Comparison of ENCODE assay signal across 1 cellular context in the genomic region with DNA sequence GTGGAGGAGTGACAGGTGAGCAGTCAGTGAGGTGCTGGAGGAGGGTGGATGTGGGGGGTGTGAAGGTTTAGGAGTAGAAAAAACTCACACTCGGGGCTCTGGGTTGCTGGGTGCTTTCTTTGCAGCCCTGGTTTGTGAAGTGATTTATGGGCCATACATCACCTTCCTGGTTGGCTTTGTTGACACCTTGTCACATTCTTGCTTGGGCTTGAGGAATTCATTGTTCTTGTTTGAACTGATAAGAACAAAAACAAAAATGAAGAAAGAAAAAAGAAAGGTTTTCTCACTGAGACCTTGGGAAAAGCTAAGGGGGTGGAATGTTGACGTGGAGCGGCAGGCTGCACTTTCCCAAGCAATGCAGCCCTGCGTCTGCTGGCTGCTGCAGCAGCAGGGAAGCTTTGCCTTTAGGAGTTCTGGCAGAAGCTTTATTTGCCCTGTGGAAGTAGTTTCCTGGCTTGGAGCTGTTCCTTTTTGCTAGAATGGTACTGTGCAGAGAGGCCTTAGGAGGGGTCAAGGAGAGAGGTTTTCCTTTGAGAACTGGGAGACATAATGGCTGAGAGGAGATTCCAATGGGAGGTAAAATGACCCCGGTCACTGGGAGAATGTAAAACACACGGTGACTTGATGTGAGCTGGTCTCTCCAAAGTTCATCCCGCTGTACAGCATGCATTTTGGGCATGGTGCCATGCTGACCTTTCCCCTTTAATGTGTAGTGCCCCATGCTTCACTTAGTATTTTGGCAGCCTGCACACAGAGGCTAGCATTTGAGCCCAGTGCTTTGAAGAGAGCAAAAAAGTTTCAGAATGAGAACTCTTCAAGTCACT.
TF ChIP-seq lines count a peak whose summit lies in the region.

No MANE protein-coding gene starts in this region.

TF ChIP-seq in GM23338, 12 proteins besides CTCF, POLR2A, EP300 and RAD21:
- TF ChIP-seq CREB1 (CRISPR knock-in tag; IDR thresholded peaks at IDR 0.05; ENCODE audit: low read depth) (no peak), POLR2AphosphoS5 (IDR thresholded peaks at IDR 0.05; ENCODE audit: low read depth) (no peak), JUNB (IDR thresholded peaks at IDR 0.05; ENCODE audit: unreplicated experiment) (no peak), NANOG (IDR thresholded peaks at IDR 0.05; ENCODE audit: borderline replicate concordance) (no peak), EZH2 (IDR thresholded peaks at IDR 0.05; ENCODE audit: low read depth, unreplicated experiment) (no peak), EZH2phosphoT487 (IDR thresholded peaks at IDR 0.05; ENCODE audit: unreplicated experiment) (no peak), STAT1 (IDR thresholded peaks at IDR 0.05; ENCODE audit: unreplicated experiment) (no peak), ZNF114 (CRISPR knock-in tag; IDR thresholded peaks at IDR 0.05) (no peak), ZNF331 (CRISPR knock-in tag; IDR thresholded peaks at IDR 0.05; ENCODE audit: low read depth) (no peak)
- TF ChIP-seq, protein P1, sequence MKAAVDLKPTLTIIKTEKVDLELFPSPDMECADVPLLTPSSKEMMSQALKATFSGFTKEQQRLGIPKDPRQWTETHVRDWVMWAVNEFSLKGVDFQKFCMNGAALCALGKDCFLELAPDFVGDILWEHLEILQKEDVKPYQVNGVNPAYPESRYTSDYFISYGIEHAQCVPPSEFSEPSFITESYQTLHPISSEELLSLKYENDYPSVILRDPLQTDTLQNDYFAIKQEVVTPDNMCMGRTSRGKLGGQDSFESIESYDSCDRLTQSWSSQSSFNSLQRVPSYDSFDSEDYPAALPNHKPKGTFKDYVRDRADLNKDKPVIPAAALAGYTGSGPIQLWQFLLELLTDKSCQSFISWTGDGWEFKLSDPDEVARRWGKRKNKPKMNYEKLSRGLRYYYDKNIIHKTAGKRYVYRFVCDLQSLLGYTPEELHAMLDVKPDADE (IDR thresholded peaks at IDR 0.05): no peak
- TF ChIP-seq, protein P2, sequence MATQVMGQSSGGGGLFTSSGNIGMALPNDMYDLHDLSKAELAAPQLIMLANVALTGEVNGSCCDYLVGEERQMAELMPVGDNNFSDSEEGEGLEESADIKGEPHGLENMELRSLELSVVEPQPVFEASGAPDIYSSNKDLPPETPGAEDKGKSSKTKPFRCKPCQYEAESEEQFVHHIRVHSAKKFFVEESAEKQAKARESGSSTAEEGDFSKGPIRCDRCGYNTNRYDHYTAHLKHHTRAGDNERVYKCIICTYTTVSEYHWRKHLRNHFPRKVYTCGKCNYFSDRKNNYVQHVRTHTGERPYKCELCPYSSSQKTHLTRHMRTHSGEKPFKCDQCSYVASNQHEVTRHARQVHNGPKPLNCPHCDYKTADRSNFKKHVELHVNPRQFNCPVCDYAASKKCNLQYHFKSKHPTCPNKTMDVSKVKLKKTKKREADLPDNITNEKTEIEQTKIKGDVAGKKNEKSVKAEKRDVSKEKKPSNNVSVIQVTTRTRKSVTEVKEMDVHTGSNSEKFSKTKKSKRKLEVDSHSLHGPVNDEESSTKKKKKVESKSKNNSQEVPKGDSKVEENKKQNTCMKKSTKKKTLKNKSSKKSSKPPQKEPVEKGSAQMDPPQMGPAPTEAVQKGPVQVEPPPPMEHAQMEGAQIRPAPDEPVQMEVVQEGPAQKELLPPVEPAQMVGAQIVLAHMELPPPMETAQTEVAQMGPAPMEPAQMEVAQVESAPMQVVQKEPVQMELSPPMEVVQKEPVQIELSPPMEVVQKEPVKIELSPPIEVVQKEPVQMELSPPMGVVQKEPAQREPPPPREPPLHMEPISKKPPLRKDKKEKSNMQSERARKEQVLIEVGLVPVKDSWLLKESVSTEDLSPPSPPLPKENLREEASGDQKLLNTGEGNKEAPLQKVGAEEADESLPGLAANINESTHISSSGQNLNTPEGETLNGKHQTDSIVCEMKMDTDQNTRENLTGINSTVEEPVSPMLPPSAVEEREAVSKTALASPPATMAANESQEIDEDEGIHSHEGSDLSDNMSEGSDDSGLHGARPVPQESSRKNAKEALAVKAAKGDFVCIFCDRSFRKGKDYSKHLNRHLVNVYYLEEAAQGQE (IDR thresholded peaks at IDR 0.05; ENCODE audit: unreplicated experiment): no peak
- TF ChIP-seq, protein P3, sequence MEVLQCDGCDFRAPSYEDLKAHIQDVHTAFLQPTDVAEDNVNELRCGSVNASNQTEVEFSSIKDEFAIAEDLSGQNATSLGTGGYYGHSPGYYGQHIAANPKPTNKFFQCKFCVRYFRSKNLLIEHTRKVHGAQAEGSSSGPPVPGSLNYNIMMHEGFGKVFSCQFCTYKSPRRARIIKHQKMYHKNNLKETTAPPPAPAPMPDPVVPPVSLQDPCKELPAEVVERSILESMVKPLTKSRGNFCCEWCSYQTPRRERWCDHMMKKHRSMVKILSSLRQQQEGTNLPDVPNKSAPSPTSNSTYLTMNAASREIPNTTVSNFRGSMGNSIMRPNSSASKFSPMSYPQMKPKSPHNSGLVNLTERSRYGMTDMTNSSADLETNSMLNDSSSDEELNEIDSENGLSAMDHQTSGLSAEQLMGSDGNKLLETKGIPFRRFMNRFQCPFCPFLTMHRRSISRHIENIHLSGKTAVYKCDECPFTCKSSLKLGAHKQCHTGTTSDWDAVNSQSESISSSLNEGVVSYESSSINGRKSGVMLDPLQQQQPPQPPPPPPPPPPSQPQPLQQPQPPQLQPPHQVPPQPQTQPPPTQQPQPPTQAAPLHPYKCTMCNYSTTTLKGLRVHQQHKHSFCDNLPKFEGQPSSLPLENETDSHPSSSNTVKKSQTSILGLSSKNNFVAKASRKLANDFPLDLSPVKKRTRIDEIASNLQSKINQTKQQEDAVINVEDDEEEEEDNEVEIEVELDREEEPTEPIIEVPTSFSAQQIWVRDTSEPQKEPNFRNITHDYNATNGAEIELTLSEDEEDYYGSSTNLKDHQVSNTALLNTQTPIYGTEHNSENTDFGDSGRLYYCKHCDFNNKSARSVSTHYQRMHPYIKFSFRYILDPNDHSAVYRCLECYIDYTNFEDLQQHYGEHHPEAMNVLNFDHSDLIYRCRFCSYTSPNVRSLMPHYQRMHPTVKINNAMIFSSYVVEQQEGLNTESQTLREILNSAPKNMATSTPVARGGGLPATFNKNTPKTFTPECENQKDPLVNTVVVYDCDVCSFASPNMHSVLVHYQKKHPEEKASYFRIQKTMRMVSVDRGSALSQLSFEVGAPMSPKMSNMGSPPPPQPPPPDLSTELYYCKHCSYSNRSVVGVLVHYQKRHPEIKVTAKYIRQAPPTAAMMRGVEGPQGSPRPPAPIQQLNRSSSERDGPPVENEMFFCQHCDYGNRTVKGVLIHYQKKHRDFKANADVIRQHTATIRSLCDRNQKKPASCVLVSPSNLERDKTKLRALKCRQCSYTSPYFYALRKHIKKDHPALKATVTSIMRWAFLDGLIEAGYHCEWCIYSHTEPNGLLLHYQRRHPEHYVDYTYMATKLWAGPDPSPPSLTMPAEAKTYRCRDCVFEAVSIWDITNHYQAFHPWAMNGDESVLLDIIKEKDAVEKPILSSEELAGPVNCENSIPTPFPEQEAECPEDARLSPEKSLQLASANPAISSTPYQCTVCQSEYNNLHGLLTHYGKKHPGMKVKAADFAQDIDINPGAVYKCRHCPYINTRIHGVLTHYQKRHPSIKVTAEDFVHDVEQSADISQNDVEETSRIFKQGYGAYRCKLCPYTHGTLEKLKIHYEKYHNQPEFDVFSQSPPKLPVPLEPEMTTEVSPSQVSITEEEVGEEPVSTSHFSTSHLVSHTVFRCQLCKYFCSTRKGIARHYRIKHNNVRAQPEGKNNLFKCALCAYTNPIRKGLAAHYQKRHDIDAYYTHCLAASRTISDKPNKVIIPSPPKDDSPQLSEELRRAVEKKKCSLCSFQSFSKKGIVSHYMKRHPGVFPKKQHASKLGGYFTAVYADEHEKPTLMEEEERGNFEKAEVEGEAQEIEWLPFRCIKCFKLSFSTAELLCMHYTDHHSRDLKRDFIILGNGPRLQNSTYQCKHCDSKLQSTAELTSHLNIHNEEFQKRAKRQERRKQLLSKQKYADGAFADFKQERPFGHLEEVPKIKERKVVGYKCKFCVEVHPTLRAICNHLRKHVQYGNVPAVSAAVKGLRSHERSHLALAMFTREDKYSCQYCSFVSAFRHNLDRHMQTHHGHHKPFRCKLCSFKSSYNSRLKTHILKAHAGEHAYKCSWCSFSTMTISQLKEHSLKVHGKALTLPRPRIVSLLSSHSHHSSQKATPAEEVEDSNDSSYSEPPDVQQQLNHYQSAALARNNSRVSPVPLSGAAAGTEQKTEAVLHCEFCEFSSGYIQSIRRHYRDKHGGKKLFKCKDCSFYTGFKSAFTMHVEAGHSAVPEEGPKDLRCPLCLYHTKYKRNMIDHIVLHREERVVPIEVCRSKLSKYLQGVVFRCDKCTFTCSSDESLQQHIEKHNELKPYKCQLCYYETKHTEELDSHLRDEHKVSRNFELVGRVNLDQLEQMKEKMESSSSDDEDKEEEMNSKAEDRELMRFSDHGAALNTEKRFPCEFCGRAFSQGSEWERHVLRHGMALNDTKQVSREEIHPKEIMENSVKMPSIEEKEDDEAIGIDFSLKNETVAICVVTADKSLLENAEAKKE (CRISPR knock-in tag; IDR thresholded peaks at IDR 0.05): no peak
